29 cellular contexts compared by ENCODE assay signal in the genomic region with DNA sequence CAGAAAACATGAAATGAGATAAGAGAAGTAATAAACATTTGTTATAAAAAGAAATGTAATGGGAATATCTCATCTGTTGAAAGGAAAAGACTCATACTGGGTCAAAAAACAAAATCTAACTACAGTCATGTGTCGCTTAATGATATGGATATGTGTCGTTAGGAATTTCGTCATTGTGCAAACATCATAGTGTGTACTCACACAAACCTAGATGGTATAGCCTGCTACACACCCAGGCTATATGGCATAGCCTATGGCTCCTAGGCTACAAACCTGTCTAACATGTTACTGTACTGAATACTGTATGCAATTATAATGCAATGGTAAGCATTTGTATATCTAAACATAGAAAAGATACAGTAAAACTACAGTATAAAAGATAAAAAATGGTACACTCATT.
"Had no signal": no experiment of that assay in that cellular context is flagged by ENCODE, and none has a peak within 500 bp of the region (broad histone marks: within the 10 kb centered on the region; RNA-seq: fewer than 3 reads in every experiment).

No MANE protein-coding gene starts in this region.

- H3K36me3 ChIP-seq: gastroesophageal sphincter, neutrophil, prostate gland, sigmoid colon, stomach, thyroid gland, upper lobe of right lung had no signal

- H3K9me3 ChIP-seq: gastroesophageal sphincter, neutrophil, prostate gland, sigmoid colon, stomach, thyroid gland, upper lobe of right lung had no signal

- H3K4me3 ChIP-seq: gastroesophageal sphincter, hepatocyte, prostate gland, sigmoid colon, stomach, thyroid gland, upper lobe of right lung had no signal

- H3K27me3 ChIP-seq: gastroesophageal sphincter, hepatocyte, neutrophil, sigmoid colon, stomach, thyroid gland, upper lobe of right lung had no signal

- DNase-seq: activated B cell treated with CpG ODN at 0.5 μM for 24 hours; activated CD4-positive, alpha-beta T cell treated with anti-CD3 and anti-CD28 coated beads, Interleukin-2, amount 50 U/mL, for 1 hour; activated CD8-positive, alpha-beta T cell treated with anti-CD3 and anti-CD28 coated beads for 36 hours; activated gamma-delta T cell treated with Interleukin-2 at 50 U/mL for 16 hours; activated naive CD8-positive, alpha-beta T cell treated with anti-CD3 and anti-CD28 coated beads, Interleukin-2, amount 50 U/mL, for 24 hours; activated T-cell treated with anti-CD3 and anti-CD28 coated beads, Interleukin-2, amount 50 U/mL, for 4 hours; amygdala; effector CD8-positive, alpha-beta T cell; erythroblast; islet precursor cell; left ventricle myocardium superior; mammary epithelial cell; naive B cell; nephron progenitor cell; retina; sigmoid colon; small intestine; stimulated activated CD4-positive, alpha-beta T cell treated with anti-CD3 and anti-CD28 coated beads, Interleukin-1b, Interleukin-23, amount 100 ng/mL, for 48 hours; stimulated activated CD4-positive, alpha-beta T cell treated with anti-CD3 and anti-CD28 coated beads, Interleukin-4, amount 100 ng/mL, for 4 hours; stimulated activated CD8-positive, alpha-beta memory T cell treated with anti-CD3 and anti-CD28 coated beads, Interleukin-4, amount 100 ng/mL, for 48 hours; stomach; thyroid gland; upper lobe of right lung had no signal

- H3K27ac ChIP-seq: gastroesophageal sphincter, hepatocyte, neutrophil, prostate gland, sigmoid colon, stomach, thyroid gland, upper lobe of right lung had no signal

- H3K4me1 ChIP-seq: prostate gland, stomach, upper lobe of right lung had no signal

- ATAC-seq: activated CD8-positive, alpha-beta T cell treated with anti-CD3 and anti-CD28 coated beads for 36 hours; activated naive CD8-positive, alpha-beta T cell treated with anti-CD3 and anti-CD28 coated beads, Interleukin-2, amount 50 U/mL, for 24 hours; activated T-cell treated with anti-CD3 and anti-CD28 coated beads, Interleukin-2, amount 50 U/mL, for 4 hours; activated T-helper 17 cell treated with anti-CD3 and anti-CD28 coated beads, Interleukin-2, amount 50 U/mL, for 72 hours; gastroesophageal sphincter; left ventricle myocardium superior; stimulated activated memory B cell treated with anti-CD40 and anti-IgM and Interleukin-4, amounts not matched to agents 10 μg/mL and 1 μg/mL and 100 μg/mL, for 72 hours; upper lobe of right lung had no signal
